In genomic region chr1:235239821-235240220, GRCh38 we compare ENCODE assay signal across 19 cellular contexts.
A peak's percentile ranks its signal among the peaks of the same experiment; 100 is the strongest.
DNase-seq lines count a peak whose midpoint lies in the region; ATAC-seq and TF ChIP-seq lines count a peak whose summit lies in the region.
"Had no signal": no experiment of that assay in that cellular context is flagged by ENCODE, and none has a peak within 500 bp of the region (broad histone marks: within the 10 kb centered on the region; RNA-seq: fewer than 3 reads in every experiment).

No MANE protein-coding gene starts in this region.

- H3K36me3 Mint-ChIP-seq in MCF 10A (ENCODE audit: insufficient read depth, unreplicated experiment) (peaks cover 68% of the 10 kb centered on the region), T-cell (peaks cover 33% of the 10 kb centered on the region)
- peaks cover 39% of the 10 kb centered on the region for H3K36me3 Mint-ChIP-seq in activated CD4-positive, alpha-beta T cell treated with anti-CD3 and anti-CD28 coated beads, Interleukin-2, amount 10 ng/mL, durations not matched to agents 24 days and 14 days (ENCODE audit: low read depth)

- H3K4me3 Mint-ChIP-seq in MCF 10A (ENCODE audit: unreplicated experiment) (no peak overlapping the region), T-cell (no peak overlapping the region)
- H3K4me3 Mint-ChIP-seq in activated CD4-positive, alpha-beta T cell treated with anti-CD3 and anti-CD28 coated beads, Interleukin-2, amount 10 ng/mL, durations not matched to agents 24 days and 14 days, result no peak overlapping the region
- H3K4me3 Mint-ChIP-seq: stimulated activated naive CD8-positive, alpha-beta T cell treated with anti-CD3 and anti-CD28 coated beads, Interleukin-15, amount 100 ng/mL, for 72 hours had no signal

- intact Hi-C loops in MCF 10A (cut with micrococcal nuclease), result no loop called here
- intact Hi-C loops in breast epithelium (cut with DNase I; ENCODE audit: low total_unique reads), result no loop called here
- intact Hi-C loops in activated CD4-positive, alpha-beta T cell treated with anti-CD3 and anti-CD28 coated beads, Interleukin-2, amount 10 ng/mL, durations not matched to agents 24 days and 14 days (cut with micrococcal nuclease), result loop anchor here (10.0 kb wide), 1 partner anchor 135 kb away; no protein-coding TSS in a partner anchor
- intact Hi-C loops in left ventricle myocardium superior (cut with micrococcal nuclease), result no loop called here

- H3K9me3 ChIP-seq in breast epithelium, result no peaks in the 10 kb centered on the region
- H3K9me3 ChIP-seq: esophagus muscularis mucosa, heart right ventricle had no signal

- no peak for DNase-seq in MCF 10A (ENCODE audit: unreplicated experiment)
- DNase-seq in breast epithelium (ENCODE audit: low spot score in 2 of 2), result no peak
- DNase-seq in T-cell, result no peak
- DNase-seq in iris pigment epithelial cell (ENCODE audit: low read depth), result peak; percentile 54
- no peak for DNase-seq in GOT3 (lab: John Stamatoyannopoulos, UW)
- no peak for DNase-seq in activated CD4-positive, alpha-beta T cell treated with anti-CD3 and anti-CD28 coated beads, Interleukin-2, amount 10 ng/mL, durations not matched to agents 24 days and 14 days
- DNase-seq in left ventricle myocardium superior, result no peak
- DNase-seq in middle frontal gyrus (ENCODE audit: extremely low spot score, low spot score), result no peak
- DNase-seq: activated naive CD4-positive, alpha-beta T cell treated with Interleukin-2 at 50 U/mL for 16 hours; brain microvascular endothelial cell; COR-L47; dorsolateral prefrontal cortex; heart right ventricle; NCI-H1436; NCI-H446 treated with DMSO at 0.1 percent for 48 hours; stimulated activated naive CD8-positive, alpha-beta T cell treated with anti-CD3 and anti-CD28 coated beads, Interleukin-15, amount 100 ng/mL, for 72 hours had no signal

- ATAC-seq in T-cell (replicated peaks in 1 of 4), result peak in 1 of 4 experiments; percentile 16
- no peak for ATAC-seq in left ventricle myocardium superior
- ATAC-seq: heart right ventricle; stimulated activated naive CD8-positive, alpha-beta T cell treated with anti-CD3 and anti-CD28 coated beads, Interleukin-15, amount 100 ng/mL, for 72 hours had no signal

- no peaks in the 10 kb centered on the region for H3K36me3 ChIP-seq in breast epithelium

- H3K27me3 Mint-ChIP-seq in MCF 10A (ENCODE audit: insufficient read depth, unreplicated experiment), result no peaks in the 10 kb centered on the region
- H3K27me3 Mint-ChIP-seq in T-cell, result no peaks in the 10 kb centered on the region
- H3K27me3 Mint-ChIP-seq in activated CD4-positive, alpha-beta T cell treated with anti-CD3 and anti-CD28 coated beads, Interleukin-2, amount 10 ng/mL, durations not matched to agents 24 days and 14 days, result no peaks in the 10 kb centered on the region
- H3K27me3 Mint-ChIP-seq: stimulated activated naive CD8-positive, alpha-beta T cell treated with anti-CD3 and anti-CD28 coated beads, Interleukin-15, amount 100 ng/mL, for 72 hours had no signal

- no peak overlapping the region for H3K27ac ChIP-seq in breast epithelium
- H3K27ac ChIP-seq: brain microvascular endothelial cell, dorsolateral prefrontal cortex, esophagus muscularis mucosa, HL-60, KMS-11 had no signal

- POLR2A ChIA-PET in MCF 10A (lab: Yijun Ruan, JAX) (interaction anchor here (0.7 to 8.0 kb wide), 7 partner anchors 10 to 761 kb away, joined by 3 to 45 read pairs (median 4); partner anchors contain the start of genes ARID4B, GGPS1, TARBP1 and TOMM20), T-cell (lab: Charles Lee) (interaction anchor here (0.5 to 0.9 kb wide), 5 partner anchors 10 to 177 kb away, joined by 3 to 8 read pairs (median 3); no protein-coding TSS in a partner anchor)

- H3K4me1 ChIP-seq in breast epithelium, result no peaks in the 10 kb centered on the region
- H3K4me1 ChIP-seq: esophagus muscularis mucosa had no signal

- no peaks in the 10 kb centered on the region for H3K9me3 Mint-ChIP-seq in MCF 10A (ENCODE audit: unreplicated experiment)
- H3K9me3 Mint-ChIP-seq in T-cell, result no peaks in the 10 kb centered on the region
- no peaks in the 10 kb centered on the region for H3K9me3 Mint-ChIP-seq in activated CD4-positive, alpha-beta T cell treated with anti-CD3 and anti-CD28 coated beads, Interleukin-2, amount 10 ng/mL, durations not matched to agents 24 days and 14 days
- H3K9me3 Mint-ChIP-seq: stimulated activated naive CD8-positive, alpha-beta T cell treated with anti-CD3 and anti-CD28 coated beads, Interleukin-15, amount 100 ng/mL, for 72 hours had no signal

- TF ChIP-seq POLR2A in breast epithelium (IDR thresholded peaks at IDR 0.05), result no peak

- H3K4me1 Mint-ChIP-seq in MCF 10A (ENCODE audit: insufficient read depth, unreplicated experiment) (peaks cover 7% of the 10 kb centered on the region), T-cell (peaks cover 31 to 46% (median 45%) of the 10 kb centered on the region in 3 donors)
- peaks cover 31% of the 10 kb centered on the region for H3K4me1 Mint-ChIP-seq in activated CD4-positive, alpha-beta T cell treated with anti-CD3 and anti-CD28 coated beads, Interleukin-2, amount 10 ng/mL, durations not matched to agents 24 days and 14 days

- no peaks in the 10 kb centered on the region for H3K27me3 ChIP-seq in breast epithelium
- H3K27me3 ChIP-seq: brain microvascular endothelial cell, dorsolateral prefrontal cortex, esophagus muscularis mucosa, heart right ventricle had no signal

- CTCF ChIA-PET in MCF 10A (lab: Yijun Ruan, JAX) (interaction anchor here (0.6 to 4.6 kb wide), 9 partner anchors 8 to 466 kb away, joined by 3 to 24 read pairs (median 5); no protein-coding TSS in a partner anchor), T-cell (lab: Charles Lee) (interaction anchor here (0.6 to 1.2 kb wide), 6 partner anchors 10 to 221 kb away, joined by 3 to 6 read pairs (median 4); no protein-coding TSS in a partner anchor)

- H3K27ac Mint-ChIP-seq in MCF 10A (ENCODE audit: low read depth, unreplicated experiment) (peak overlapping the region; percentile 5), T-cell (peak overlapping the region; percentile 14 to 41)
- no peak overlapping the region for H3K27ac Mint-ChIP-seq in activated CD4-positive, alpha-beta T cell treated with anti-CD3 and anti-CD28 coated beads, Interleukin-2, amount 10 ng/mL, durations not matched to agents 24 days and 14 days
- H3K27ac Mint-ChIP-seq: stimulated activated naive CD8-positive, alpha-beta T cell treated with anti-CD3 and anti-CD28 coated beads, Interleukin-15, amount 100 ng/mL, for 72 hours had no signal

- BruUV-seq in MCF 10A (replicated peaks; lab: Mats Ljungman, UMichigan), result no TSS peak

- TF ChIP-seq CTCF in MCF 10A (IDR thresholded peaks at IDR 0.05; ENCODE audit: unreplicated experiment) (no peak), breast epithelium (IDR thresholded peaks at IDR 0.05) (no peak)

- H3K4me3 ChIP-seq in breast epithelium, result no peak overlapping the region
- H3K4me3 ChIP-seq: dorsolateral prefrontal cortex, esophagus muscularis mucosa, heart right ventricle had no signal
